ENCODE assay signal across 1 cellular context in genomic region chr16:16213863-16214293, GRCh38.
TF ChIP-seq lines count a peak whose summit lies in the region.

No MANE protein-coding gene starts in this region.

TF ChIP-seq in HepG2, 621 proteins besides CTCF, POLR2A, EP300 and RAD21 (continued from another document):
- TF ChIP-seq ZFP1 (CRISPR knock-in tag; IDR thresholded peaks at IDR 0.05), result 0 out of 2 replicates have a peak, but pooled peaks have one; percentile 28
- TF ChIP-seq SAP130 (CRISPR knock-in tag; IDR thresholded peaks at IDR 0.05; ENCODE audit: low read depth), result peak; percentile 72
- TF ChIP-seq THAP11 (CRISPR knock-in tag; IDR thresholded peaks at IDR 0.05), result peak; percentile 55; the same call in 1 of the 2 replicates
- TF ChIP-seq ZNF687 (CRISPR knock-in tag; IDR thresholded peaks at IDR 0.05), result peak; percentile 42
- peak; percentile 88 for TF ChIP-seq HDAC2 (CRISPR knock-in tag; IDR thresholded peaks at IDR 0.05)
- peak; percentile 70 for TF ChIP-seq FOSL2 (CRISPR knock-in tag; IDR thresholded peaks at IDR 0.05)
- peak; percentile 95 for TF ChIP-seq CEBPG (CRISPR knock-in tag; IDR thresholded peaks at IDR 0.05)
- peak; percentile 53 for TF ChIP-seq BCL6 (CRISPR knock-in tag; IDR thresholded peaks at IDR 0.05)
- TF ChIP-seq GATAD1 (CRISPR knock-in tag; IDR thresholded peaks at IDR 0.05), result peak; percentile 58; the same call in 1 of the 2 replicates
- peak; percentile 68 for TF ChIP-seq ZGPAT (CRISPR knock-in tag; IDR thresholded peaks at IDR 0.05)
- TF ChIP-seq NCOA2 (CRISPR knock-in tag; IDR thresholded peaks at IDR 0.05), result peak; percentile 78
